10 cellular contexts compared by ENCODE assay signal in genomic region chr7:55641811-55642210, GRCh38.
DNase-seq lines count a peak whose midpoint lies in the region; ATAC-seq and TF ChIP-seq lines count a peak whose summit lies in the region.
"Had no signal": no experiment of that assay in that cellular context is flagged by ENCODE, and none has a peak within 500 bp of the region (broad histone marks: within the 10 kb centered on the region; RNA-seq: fewer than 3 reads in every experiment).

No MANE protein-coding gene starts in this region.

- H4K20me1 ChIP-seq in OCI-LY7 (ENCODE audit: insufficient read depth, low read length): no peaks in the 10 kb centered on the region

- H3K27me3 Mint-ChIP-seq in activated naive CD4-positive, alpha-beta T cell treated with anti-CD3 and anti-CD28 coated beads, Interleukin-2, amount 50 U/mL, for 24 hours: peaks cover 1% of the 10 kb centered on the region
- peaks cover 5% of the 10 kb centered on the region for H3K27me3 Mint-ChIP-seq in mesothelial cell of epicardium (ENCODE audit: low read depth)

- peak; percentile 78 for ATAC-seq in HG02763 (IDR thresholded peaks at IDR 0.05; ENCODE audit: unreplicated experiment)
- ATAC-seq in left cardiac atrium: no peak

- H3K9me3 Mint-ChIP-seq in activated naive CD4-positive, alpha-beta T cell treated with anti-CD3 and anti-CD28 coated beads, Interleukin-2, amount 50 U/mL, for 24 hours: no peaks in the 10 kb centered on the region
- H3K9me3 Mint-ChIP-seq in mesothelial cell of epicardium: peaks cover 14% of the 10 kb centered on the region

- peak overlapping the region; percentile 47 for H3K4me2 ChIP-seq in OCI-LY7 (ENCODE audit: low read length)

- POLR2A ChIA-PET in OCI-LY7 (lab: Charles Lee): interaction anchor here (0.5 to 1.4 kb wide), 6 partner anchors 205 to 469 kb away, joined by 3 to 10 read pairs (median 4); partner anchors contain the start of gene MRPS17

- peaks cover 11% of the 10 kb centered on the region for H3K4me1 ChIP-seq in OCI-LY7 (ENCODE audit: insufficient read depth, low read length, poor library complexity, severe bottlenecking)

- no TSS peak for BruUV-seq in OCI-LY7 (replicated peaks; lab: Mats Ljungman, UMichigan)

- H2AFZ ChIP-seq in OCI-LY7 (ENCODE audit: low read length): peak overlapping the region; percentile 76; the same call in 1 of the 2 replicates

- H3K36me3 ChIP-seq in OCI-LY7 (ENCODE audit: insufficient read depth, low read length): no peaks in the 10 kb centered on the region

- DNase-seq in activated naive CD4-positive, alpha-beta T cell treated with Interleukin-2 at 50 U/mL for 16 hours: no peak
- DNase-seq in OCI-LY7 (ENCODE audit: low spot score): peak; percentile 39
- DNase-seq in left cardiac atrium: no peak
- DNase-seq in NCI-H2107 (lab: John Stamatoyannopoulos, UW): no peak
- no peak for DNase-seq in kidney glomerular epithelial cell (lab: John Stamatoyannopoulos, UW)
- DNase-seq in mesothelial cell of epicardium (ENCODE audit: low spot score in 2 of 2, unreplicated experiment in 2 of 2): no peak

- H3K79me2 ChIP-seq in OCI-LY7 (ENCODE audit: insufficient read depth, low read depth, low read length): no peaks in the 10 kb centered on the region

- no peaks in the 10 kb centered on the region for H3K36me3 Mint-ChIP-seq in activated naive CD4-positive, alpha-beta T cell treated with anti-CD3 and anti-CD28 coated beads, Interleukin-2, amount 50 U/mL, for 24 hours
- H3K36me3 Mint-ChIP-seq in mesothelial cell of epicardium: no peaks in the 10 kb centered on the region
- H3K36me3 Mint-ChIP-seq: CD8-positive, alpha-beta memory T cell had no signal

- no peak for TF ChIP-seq CTCF in OCI-LY7 (conservative IDR thresholded peaks at IDR 0.05; ENCODE audit: low read length)
- TF ChIP-seq CTCF in mesothelial cell of epicardium (IDR thresholded peaks at IDR 0.05; ENCODE audit: unreplicated experiment): no peak

- CTCF ChIA-PET in OCI-LY7 (lab: Charles Lee; ENCODE audit: unreplicated experiment): interaction anchor here (0.7 kb wide), 1 partner anchor 431 kb away, joined by 4 read pairs; no protein-coding TSS in a partner anchor

- H3K4me1 Mint-ChIP-seq in activated naive CD4-positive, alpha-beta T cell treated with anti-CD3 and anti-CD28 coated beads, Interleukin-2, amount 50 U/mL, for 24 hours: peaks cover 11% of the 10 kb centered on the region
- H3K4me1 Mint-ChIP-seq in mesothelial cell of epicardium: peaks cover 3% of the 10 kb centered on the region

- peaks cover 13% of the 10 kb centered on the region; the same call in 1 of the 2 replicates for H3K9me3 ChIP-seq in OCI-LY7 (ENCODE audit: low read length)

- intact Hi-C loops in OCI-LY7 (cut with micrococcal nuclease; ENCODE audit: unreplicated experiment) (loop anchor here (1.0 to 5.0 kb wide), 4 partner anchors 81 to 432 kb away; partner anchors contain the start of gene NIPSNAP2), left cardiac atrium (cut with DNase I) (no loop called here)

- no peak overlapping the region for H3K27ac ChIP-seq in OCI-LY7 (ENCODE audit: low read depth, low read length, poor library complexity, severe bottlenecking)

- H3K9me2 ChIP-seq in OCI-LY7 (ENCODE audit: insufficient read depth, low read length): no peaks in the 10 kb centered on the region

- H3K27ac Mint-ChIP-seq in activated naive CD4-positive, alpha-beta T cell treated with anti-CD3 and anti-CD28 coated beads, Interleukin-2, amount 50 U/mL, for 24 hours: peak overlapping the region; percentile 66
- no peak overlapping the region for H3K27ac Mint-ChIP-seq in mesothelial cell of epicardium
- H3K27ac Mint-ChIP-seq: dendritic cell treated with granulocyte-macrophage colony-stimulating factor and Interleukin-4, amounts not matched to agents 40 ng/mL and 50 ng/mL, for 4 days had no signal

- H3K4me3 Mint-ChIP-seq in activated naive CD4-positive, alpha-beta T cell treated with anti-CD3 and anti-CD28 coated beads, Interleukin-2, amount 50 U/mL, for 24 hours: no peak overlapping the region
- H3K4me3 Mint-ChIP-seq in mesothelial cell of epicardium: no peak overlapping the region
- H3K4me3 Mint-ChIP-seq: dendritic cell treated with granulocyte-macrophage colony-stimulating factor and Interleukin-4, amounts not matched to agents 40 ng/mL and 50 ng/mL, for 4 days had no signal

- no peak overlapping the region for H3K4me3 ChIP-seq in OCI-LY7 (ENCODE audit: low read depth, low read length, poor library complexity, severe bottlenecking)
